Comparison of ENCODE assay signal across 9 cellular contexts in the genomic region with DNA sequence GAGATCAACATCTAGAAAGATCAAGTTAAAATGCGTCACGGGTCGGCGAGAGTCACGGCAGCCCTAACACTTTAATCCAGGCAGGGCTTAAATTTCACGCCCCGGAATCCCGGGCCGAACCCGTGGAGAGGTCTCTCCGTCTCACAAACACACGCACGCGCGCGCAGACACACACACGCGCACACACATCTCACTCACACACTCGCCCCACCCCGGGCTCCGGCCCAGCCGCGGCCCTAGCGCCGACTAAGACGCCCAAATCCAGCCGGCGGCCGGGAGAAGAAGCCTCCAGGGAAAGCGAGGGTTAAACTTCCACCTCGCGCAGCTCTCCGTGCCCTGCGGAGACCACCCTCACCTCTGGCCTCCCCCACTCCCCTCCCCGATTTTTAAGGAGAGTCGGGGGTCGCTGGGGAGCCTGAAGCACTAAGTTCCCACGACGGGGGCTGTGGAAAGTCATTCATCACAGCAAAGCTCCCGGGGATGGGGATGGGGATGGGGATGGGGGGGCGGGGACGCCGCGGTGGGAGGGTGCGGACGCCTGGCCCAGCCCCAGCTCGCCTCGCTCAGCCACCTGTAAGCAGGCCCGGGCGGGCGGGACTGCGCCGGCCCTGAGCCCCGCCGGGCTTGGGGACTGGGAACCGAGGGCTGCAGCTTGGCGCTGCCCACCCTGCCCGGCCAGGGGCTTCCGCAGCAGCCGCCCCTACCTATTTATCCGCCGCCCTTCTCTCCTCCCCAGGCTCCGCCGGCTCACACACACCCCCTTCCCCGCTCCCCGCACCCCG. TPM values are rescaled to one million over a fixed set of nuclear protein-coding genes. Genes with fewer than 3 reads are reported as not detected.
A peak's percentile ranks its signal among the peaks of the same experiment; 100 is the strongest.
DNase-seq lines count a peak whose midpoint lies in the region; ATAC-seq, FAIRE-seq and TF ChIP-seq lines count a peak whose summit lies in the region.
"Had no signal": no experiment of that assay in that cellular context is flagged by ENCODE, and none has a peak within 500 bp of the region (broad histone marks: within the 10 kb centered on the region; RNA-seq: fewer than 3 reads in every experiment).

No MANE protein-coding gene starts in this region.

- DNase-seq in G401 (ENCODE audit: low spot score) (peak; percentile 73), NT2/D1 (ENCODE audit: low read depth, low spot score) (no peak), cardiac fibroblast (ENCODE audit: low read depth in 2 of 2) (peak; percentile 76 to 85), kidney (peak; percentile 93), small intestine (peak; percentile 76), SIG-M5 treated with dmso at 0.1 percent for 504 hours (lab: John Stamatoyannopoulos, UW; ENCODE audit: unreplicated experiment) (no peak), GF-D8 (lab: John Stamatoyannopoulos, UW) (no peak)

- H3K27me3 ChIP-seq in NT2/D1 (ENCODE audit: insufficient read depth, insufficient read length) (peaks cover 26% of the 10 kb centered on the region), small intestine (ENCODE audit: control insufficient read depth in 2 of 2, insufficient read depth in 2 of 2, low read length in 2 of 2) (peaks cover 0 to 2% of the 10 kb centered on the region in 2 donors)

- no peak for TF ChIP-seq CTCF in cardiac fibroblast (IDR thresholded peaks at IDR 0.05; ENCODE audit: low read depth, low read length)
- TF ChIP-seq CTCF in kidney (IDR thresholded peaks at IDR 0.05; ENCODE audit: borderline replicate concordance, extremely low read depth, insufficient read depth): no peak

- H3K36me3 ChIP-seq in NT2/D1 (ENCODE audit: insufficient read depth, insufficient read length, low read length) (peaks cover 29% of the 10 kb centered on the region), kidney (ENCODE audit: control insufficient read depth in 1 of 2, insufficient read depth in 2 of 2, low read length in 2 of 2) (no peaks in the 10 kb centered on the region), small intestine (ENCODE audit: control insufficient read depth in 2 of 2, insufficient read depth in 2 of 2, low read length in 2 of 2) (no peaks in the 10 kb centered on the region)

- H3K27ac ChIP-seq in kidney (ENCODE audit: low read depth in 2 of 2, low read length in 2 of 2): peak overlapping the region; percentile 88 to 92
- H3K27ac ChIP-seq in small intestine (ENCODE audit: low read depth in 1 of 2, low read length in 1 of 2): peak overlapping the region; percentile 88 to 93

- in situ Hi-C loops in G401 (cut with HindIII; ENCODE audit: low sequenced_read_pairs): no loop called here

- H3K9me3 ChIP-seq in NT2/D1 (ENCODE audit: insufficient read depth, low read length) (no peaks in the 10 kb centered on the region), kidney (ENCODE audit: control insufficient read depth in 1 of 2, low read length in 2 of 2) (no peaks in the 10 kb centered on the region), small intestine (ENCODE audit: control insufficient read depth, low read depth) (no peaks in the 10 kb centered on the region)

- FAIRE-seq in kidney (lab: Jason Lieb, UNC) (no peak), small intestine (lab: Jason Lieb, UNC) (no peak)
- FAIRE-seq: TTC549 had no signal

- H3K4me3 ChIP-seq in NT2/D1 (ENCODE audit: insufficient read length, low read depth) (peak overlapping the region; percentile 89), cardiac fibroblast (replicated peaks in 1 of 2; ENCODE audit: low read depth in 2 of 2, low read length in 2 of 2) (peak overlapping the region; percentile 67 to 77), kidney (ENCODE audit: low read length in 2 of 2) (peak overlapping the region; percentile 51 to 69), small intestine (ENCODE audit: low read depth in 1 of 2, low read length in 2 of 2) (peak overlapping the region; percentile 66 to 89)

- intact Hi-C loops in kidney (cut with DNase I): no loop called here

- 0 to 1% (median 1%) methylated on average over 42 to 67 of the region's 67 CpGs for WGBS in small intestine, 3 donors

- ATAC-seq in HG03095 (IDR thresholded peaks at IDR 0.05; ENCODE audit: unreplicated experiment): no peak

- H3K9ac ChIP-seq in NT2/D1 (ENCODE audit: insufficient read length, low read depth) (peak overlapping the region; percentile 98), kidney (ENCODE audit: low read length in 2 of 2) (peak overlapping the region in 1 of 2 donors; percentile 61)

- H3K4me1 ChIP-seq in NT2/D1 (ENCODE audit: insufficient read depth, insufficient read length) (peaks cover 33% of the 10 kb centered on the region), kidney (ENCODE audit: control insufficient read depth in 1 of 2, insufficient read depth in 1 of 2, low read depth in 1 of 2, low read length in 2 of 2) (peaks cover 9 to 10% of the 10 kb centered on the region in 2 donors), small intestine (ENCODE audit: control insufficient read depth in 2 of 2, insufficient read depth in 1 of 2, low read depth in 1 of 2, low read length in 1 of 2) (no peaks in the 10 kb centered on the region)

RNA-seq across cellular contexts. Expression of a gene that starts 1.6 kb away (rescaled TPM):
- 0.34 and 2.6 TPM in 2 replicates for total RNA-seq in G401 (2014; rRNA removed; shearing (Covaris generic))
- total RNA-seq in kidney: 53.0 TPM
- 14.1 TPM for polyA plus RNA-seq in kidney (ENCODE audit: insufficient read depth, low read depth, low replicate concordance)
- 10 to 100 TPM; 17.4 to 38.2 (median 26.5) TPM for polyA plus RNA-seq in small intestine

Comparison
In these comparisons a context has a peak if more than half of its experiments do, and no peak if none do; other contexts are left out.
1. DNase-seq: peak in G401 (single experiment), cardiac fibroblast (2 of 2), kidney (single experiment) and small intestine (single experiment); none in NT2/D1 (single experiment), SIG-M5 treated with dmso at 0.1 percent for 504 hours (single experiment) and GF-D8 (single experiment).
2. RNA of a gene that starts 1.6 kb away (total RNA-seq): 53.0 TPM in kidney (single experiment); 0.34 to 2.6 TPM in G401; every median in the first group is over 10 times any median in the second.
3. Peak in every context shown above with its lines, with median percentiles within 50 percentile points of each other: H3K4me3 ChIP-seq.